32 cellular contexts compared by ENCODE assay signal in the genomic region with DNA sequence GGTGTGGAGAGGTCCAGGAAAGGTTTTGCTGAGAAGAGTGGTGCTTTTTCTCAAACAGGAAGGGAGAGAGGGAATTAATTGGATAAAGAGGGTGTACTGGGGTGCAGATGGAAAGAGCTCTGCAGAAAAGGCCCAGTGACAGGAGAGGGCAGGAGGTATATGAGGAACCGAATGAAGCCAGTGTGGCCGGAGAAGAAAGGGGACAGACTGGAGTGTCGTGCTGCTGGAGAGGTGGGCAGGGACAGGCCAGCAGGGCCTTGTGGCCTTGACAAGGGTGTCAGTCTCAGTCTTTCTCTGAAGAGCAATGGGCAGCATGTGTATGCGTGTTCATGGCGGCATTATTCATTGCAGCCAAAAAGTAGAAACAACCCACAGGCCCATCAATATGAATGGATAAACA. TPM values are rescaled to one million over a fixed set of nuclear protein-coding genes. Genes with fewer than 3 reads are reported as not detected.
A peak's percentile ranks its signal among the peaks of the same experiment; 100 is the strongest.
DNase-seq lines count a peak whose midpoint lies in the region; ATAC-seq and TF ChIP-seq lines count a peak whose summit lies in the region.
"Had no signal": no experiment of that assay in that cellular context is flagged by ENCODE, and none has a peak within 500 bp of the region (broad histone marks: within the 10 kb centered on the region; RNA-seq: fewer than 3 reads in every experiment).

No MANE protein-coding gene starts in this region.

- H3K4me3 ChIP-seq in mammary epithelial cell (replicated peaks in 1 of 3; ENCODE audit: insufficient read depth in 1 of 3, low read depth in 2 of 3, low read length in 3 of 3) (no peak overlapping the region), sigmoid colon (no peak overlapping the region)
- H3K4me3 ChIP-seq: A549; BLaER1; BLaER1 treated with 17β-estradiol and CSF1 and Interleukin-3, amounts not matched to agents 10 nM and 100 nM had no signal

- no peaks in the 10 kb centered on the region for H3K36me3 ChIP-seq in mammary epithelial cell (ENCODE audit: insufficient read depth, low read length)
- peaks cover 18 to 71% (median 38%) of the 10 kb centered on the region in 4 donors for H3K36me3 ChIP-seq in sigmoid colon
- H3K36me3 ChIP-seq: BE2C; BLaER1; BLaER1 treated with 17β-estradiol and CSF1 and Interleukin-3, amounts not matched to agents 10 nM and 100 nM had no signal

- in situ Hi-C loops in mammary epithelial cell (cut with MboI; ENCODE audit: low sequenced_read_pairs in 2 of 2) = no loop called here

- H3K27ac ChIP-seq in mammary epithelial cell (ENCODE audit: insufficient read depth, low read depth, low read length) (no peak overlapping the region), 22Rv1 (peak overlapping the region; percentile 31), sigmoid colon (no peak overlapping the region), foreskin keratinocyte (no peak overlapping the region)
- H3K27ac ChIP-seq: A549; BLaER1; BLaER1 treated with 17β-estradiol and CSF1 and Interleukin-3, amounts not matched to agents 10 nM and 100 nM; C4-2B had no signal

- TF ChIP-seq CTCF in MCF 10A (IDR thresholded peaks at IDR 0.05; ENCODE audit: unreplicated experiment) (no peak), mammary epithelial cell (conservative IDR thresholded peaks at IDR 0.05 in 1 of 2, IDR thresholded peaks at IDR 0.05 in 1 of 2; ENCODE audit: extremely low read depth in 1 of 2, insufficient read depth in 1 of 2, low read depth in 1 of 2, low read length in 2 of 2) (no peak), 22Rv1 (IDR thresholded peaks at IDR 0.05) (no peak), sigmoid colon (IDR thresholded peaks at IDR 0.05) (no peak), foreskin keratinocyte (conservative IDR thresholded peaks at IDR 0.05) (no peak)

- no peaks in the 10 kb centered on the region for H3K79me2 ChIP-seq in mammary epithelial cell (ENCODE audit: insufficient read depth, low read length)

- H3K36me3 Mint-ChIP-seq in MCF 10A (ENCODE audit: insufficient read depth, unreplicated experiment) = peaks cover 14% of the 10 kb centered on the region
- H3K36me3 Mint-ChIP-seq: CD14-positive monocyte; CD4-positive, alpha-beta memory T cell; CD4-positive, CD25-positive, alpha-beta regulatory T cell; CD8-positive, alpha-beta memory T cell; CD8-positive, alpha-beta T cell had no signal

- H2AFZ ChIP-seq in mammary epithelial cell (ENCODE audit: low read depth, low read length) = no peak overlapping the region

- H3K27ac Mint-ChIP-seq in MCF 10A (ENCODE audit: low read depth, unreplicated experiment) = peak overlapping the region; percentile 20
- H3K27ac Mint-ChIP-seq: B cell; CD4-positive, alpha-beta T cell; CD4-positive, CD25-positive, alpha-beta regulatory T cell; CD8-positive, alpha-beta T cell had no signal

- H3K4me2 ChIP-seq in mammary epithelial cell (ENCODE audit: insufficient read depth, low read depth, low read length) = no peak overlapping the region
- H3K4me2 ChIP-seq: A549 had no signal

- H3K27me3 ChIP-seq in mammary epithelial cell (ENCODE audit: insufficient read depth, low read length) = no peaks in the 10 kb centered on the region
- no peaks in the 10 kb centered on the region for H3K27me3 ChIP-seq in sigmoid colon
- no peaks in the 10 kb centered on the region for H3K27me3 ChIP-seq in foreskin keratinocyte
- H3K27me3 ChIP-seq: BE2C; BLaER1; BLaER1 treated with 17β-estradiol and CSF1 and Interleukin-3, amounts not matched to agents 10 nM and 100 nM had no signal

- CTCF ChIA-PET in MCF 10A (lab: Yijun Ruan, JAX) (interaction anchor here (0.7 to 0.9 kb wide), 2 partner anchors 193 to 350 kb away, joined by 3 read pairs; no protein-coding TSS in a partner anchor), mammary epithelial cell (lab: Charles Lee; ENCODE audit: low non-redundant PET) (no interaction called here)

- H3K4me1 ChIP-seq in mammary epithelial cell (ENCODE audit: insufficient read depth, low read length) (peaks cover 31% of the 10 kb centered on the region), sigmoid colon (peaks cover 0 to 10% (median 0%) of the 10 kb centered on the region in 4 donors), foreskin keratinocyte (peaks cover 21% of the 10 kb centered on the region)

- dilution Hi-C loops in mammary epithelial cell (cut with HindIII; ENCODE audit: low sequenced_read_pairs) = no loop called here

- H3K4me1 Mint-ChIP-seq in MCF 10A (ENCODE audit: insufficient read depth, unreplicated experiment) = peaks cover 28% of the 10 kb centered on the region
- H3K4me1 Mint-ChIP-seq: CD4-positive, CD25-positive, alpha-beta regulatory T cell; CD8-positive, alpha-beta memory T cell had no signal

- POLR2A ChIA-PET in MCF 10A (lab: Yijun Ruan, JAX) = interaction anchor here (1.5 to 1.9 kb wide), 2 partner anchors 10 to 20 kb away, joined by 3 to 7 read pairs; no protein-coding TSS in a partner anchor

- no peaks in the 10 kb centered on the region for H3K27me3 Mint-ChIP-seq in MCF 10A (ENCODE audit: insufficient read depth, unreplicated experiment)
- H3K27me3 Mint-ChIP-seq: B cell; CD4-positive, alpha-beta T cell; CD4-positive, CD25-positive, alpha-beta regulatory T cell; CD8-positive, alpha-beta memory T cell had no signal

- intact Hi-C loops in MCF 10A (cut with micrococcal nuclease) (no loop called here), mammary epithelial cell (cut with micrococcal nuclease) (no loop called here), sigmoid colon (cut with DNase I) (no loop called here)

- 95% methylated on average over 3 of the region's 5 CpGs for WGBS in mammary epithelial cell (ENCODE audit: low coverage, missing lambda C conversion rate)
- WGBS in sigmoid colon, 2 donors = 95 to 96% methylated on average over 5 of the region's 5 CpGs

- no peak overlapping the region for H3K9ac ChIP-seq in mammary epithelial cell (ENCODE audit: insufficient read depth, low read length)
- H3K9ac ChIP-seq: BLaER1; BLaER1 treated with 17β-estradiol and CSF1 and Interleukin-3, amounts not matched to agents 10 nM and 100 nM had no signal

- DNase-seq in MCF 10A (ENCODE audit: unreplicated experiment) (no peak), mammary epithelial cell (no peak), sigmoid colon (peak; percentile 47), foreskin keratinocyte (no peak), hippocampal formation (lab: John Stamatoyannopoulos, UW) (no peak)
- DNase-seq: 8988T; ACHN; AML-193; BE2C; C1 segment of cervical spinal cord; Caco-2; Calu3; CD4-positive, alpha-beta memory T cell; CD4-positive, alpha-beta T cell; CD4-positive, CD25-positive, alpha-beta regulatory T cell; CD8-positive, alpha-beta memory T cell; CD8-positive, alpha-beta T cell; COR-L47; DMS 273 treated with DMSO at 0.1 percent for 48 hours; DMS153; DMS53; DMS79; DMS79 treated with DMSO at 0.1 percent for 48 hours; DND-41; EL had no signal

- no peaks in the 10 kb centered on the region for H3K9me3 Mint-ChIP-seq in MCF 10A (ENCODE audit: unreplicated experiment)
- H3K9me3 Mint-ChIP-seq: CD4-positive, alpha-beta memory T cell; CD4-positive, alpha-beta T cell; CD4-positive, CD25-positive, alpha-beta regulatory T cell; CD8-positive, alpha-beta memory T cell; CD8-positive, alpha-beta T cell had no signal

- BruUV-seq in MCF 10A (replicated peaks; lab: Mats Ljungman, UMichigan) (no TSS peak), mammary epithelial cell (replicated peaks; lab: Mats Ljungman, UMichigan) (no TSS peak)

- no peak for ATAC-seq in foreskin keratinocyte
- ATAC-seq: CD8-positive, alpha-beta T cell had no signal

- no peak overlapping the region for H3K4me3 Mint-ChIP-seq in MCF 10A (ENCODE audit: unreplicated experiment)
- H3K4me3 Mint-ChIP-seq: B cell; CD14-positive monocyte; CD4-positive, alpha-beta memory T cell; CD4-positive, alpha-beta T cell; CD4-positive, CD25-positive, alpha-beta regulatory T cell; CD8-positive, alpha-beta memory T cell; CD8-positive, alpha-beta T cell had no signal

- TF ChIP-seq EP300 in sigmoid colon (IDR thresholded peaks at IDR 0.05) = no peak

- TF ChIP-seq POLR2A in sigmoid colon (IDR thresholded peaks at IDR 0.05) = no peak

- H4K20me1 ChIP-seq in mammary epithelial cell (ENCODE audit: insufficient read depth, low read length) = no peaks in the 10 kb centered on the region
- H4K20me1 ChIP-seq: BLaER1; BLaER1 treated with 17β-estradiol and CSF1 and Interleukin-3, amounts not matched to agents 10 nM and 100 nM had no signal

- H3K9me3 ChIP-seq in mammary epithelial cell (replicated peaks; ENCODE audit: insufficient read depth, low read length) = no peaks in the 10 kb centered on the region
- H3K9me3 ChIP-seq in sigmoid colon = no peaks in the 10 kb centered on the region
- H3K9me3 ChIP-seq: A549; BE2C; BLaER1; BLaER1 treated with 17β-estradiol and CSF1 and Interleukin-3, amounts not matched to agents 10 nM and 100 nM; Caco-2 had no signal

RNA-seq across cellular contexts. Expression of gene ARHGEF37, which starts 48.1 kb away (rescaled TPM):
- total RNA-seq in MCF 10A (2022) (3.9 and 5.1 TPM in 2 replicates), mammary epithelial cell (10 to 100 TPM; 11.0 to 35.2 TPM), sigmoid colon (10 to 100 TPM; 23.5 to 51.0 (median 39.8) TPM), foreskin keratinocyte (2.6 and 2.7 TPM in 2 replicates)
- polyA plus RNA-seq in mammary epithelial cell (5.1 TPM), sigmoid colon (1 to 10 TPM; 4.8 to 7.2 (median 7.0) TPM), foreskin keratinocyte (0.96 and 1.2 TPM in 2 replicates)
- polyA minus RNA-seq in mammary epithelial cell = 7.6 TPM
- total RNA-seq: CD8-positive, alpha-beta T cell had no signal
- polyA plus RNA-seq: CD14-positive monocyte; CD4-positive, alpha-beta memory T cell; CD8-positive, alpha-beta memory T cell had no signal
